Comparison of ENCODE assay signal across 9 cellular contexts in genomic region chr9:75147638-75148037, GRCh38.
DNase-seq lines count a peak whose midpoint lies in the region; ATAC-seq and TF ChIP-seq lines count a peak whose summit lies in the region.
"Had no signal": no experiment of that assay in that cellular context is flagged by ENCODE, and none has a peak within 500 bp of the region (broad histone marks: within the 10 kb centered on the region; RNA-seq: fewer than 3 reads in every experiment).

No MANE protein-coding gene starts in this region.

- H3K36me3 Mint-ChIP-seq in activated T-cell treated with anti-CD3 and anti-CD28 coated beads, Interleukin-2, amount 50 U/mL, for 24 hours (ENCODE audit: low read depth): peaks cover 75% of the 10 kb centered on the region
- H3K36me3 Mint-ChIP-seq in stimulated activated effector memory CD8-positive, alpha-beta T cell treated with anti-CD3 and anti-CD28 coated beads, Interleukin-12 subunit alpha, Interleukin-12 subunit beta, amount 100 ng/mL, for 72 hours: peaks cover 88% of the 10 kb centered on the region
- H3K36me3 Mint-ChIP-seq in nephron progenitor cell (ENCODE audit: low read depth): peaks cover 21% of the 10 kb centered on the region
- peaks cover 46% of the 10 kb centered on the region for H3K36me3 Mint-ChIP-seq in stimulated activated memory B cell treated with anti-CD40 and anti-IgM and Interleukin-4, amounts not matched to agents 10 μg/mL and 1 μg/mL and 100 μg/mL, for 72 hours

- H3K27ac Mint-ChIP-seq in activated T-cell treated with anti-CD3 and anti-CD28 coated beads, Interleukin-2, amount 50 U/mL, for 24 hours: peak overlapping the region; percentile 93
- peak overlapping the region; percentile 89 for H3K27ac Mint-ChIP-seq in stimulated activated effector memory CD8-positive, alpha-beta T cell treated with anti-CD3 and anti-CD28 coated beads, Interleukin-12 subunit alpha, Interleukin-12 subunit beta, amount 100 ng/mL, for 72 hours
- no peak overlapping the region for H3K27ac Mint-ChIP-seq in nephron progenitor cell
- H3K27ac Mint-ChIP-seq in stimulated activated memory B cell treated with anti-CD40 and anti-IgM and Interleukin-4, amounts not matched to agents 10 μg/mL and 1 μg/mL and 100 μg/mL, for 72 hours: no peak overlapping the region

- no peaks in the 10 kb centered on the region for H3K27me3 Mint-ChIP-seq in activated T-cell treated with anti-CD3 and anti-CD28 coated beads, Interleukin-2, amount 50 U/mL, for 24 hours
- no peaks in the 10 kb centered on the region for H3K27me3 Mint-ChIP-seq in nephron progenitor cell (ENCODE audit: low read depth, poor library complexity)
- H3K27me3 Mint-ChIP-seq in stimulated activated memory B cell treated with anti-CD40 and anti-IgM and Interleukin-4, amounts not matched to agents 10 μg/mL and 1 μg/mL and 100 μg/mL, for 72 hours: no peaks in the 10 kb centered on the region

- peak; percentile 65 for ATAC-seq in HG03565 (IDR thresholded peaks at IDR 0.05; ENCODE audit: unreplicated experiment)
- peak; percentile 57 for ATAC-seq in stimulated activated effector memory CD8-positive, alpha-beta T cell treated with anti-CD3 and anti-CD28 coated beads, Interleukin-12 subunit alpha, Interleukin-12 subunit beta, amount 100 ng/mL, for 72 hours
- no peak for ATAC-seq in stimulated activated memory B cell treated with anti-CD40 and anti-IgM and Interleukin-4, amounts not matched to agents 10 μg/mL and 1 μg/mL and 100 μg/mL, for 72 hours

- H3K4me1 ChIP-seq in adipocyte (ENCODE audit: control insufficient read depth, insufficient read depth, low read length): peaks cover 12% of the 10 kb centered on the region

- peaks cover 71% of the 10 kb centered on the region for H3K4me1 Mint-ChIP-seq in activated T-cell treated with anti-CD3 and anti-CD28 coated beads, Interleukin-2, amount 50 U/mL, for 24 hours (ENCODE audit: low read depth)
- peaks cover 72% of the 10 kb centered on the region for H3K4me1 Mint-ChIP-seq in stimulated activated effector memory CD8-positive, alpha-beta T cell treated with anti-CD3 and anti-CD28 coated beads, Interleukin-12 subunit alpha, Interleukin-12 subunit beta, amount 100 ng/mL, for 72 hours
- H3K4me1 Mint-ChIP-seq in nephron progenitor cell: peaks cover 23% of the 10 kb centered on the region
- H3K4me1 Mint-ChIP-seq in stimulated activated memory B cell treated with anti-CD40 and anti-IgM and Interleukin-4, amounts not matched to agents 10 μg/mL and 1 μg/mL and 100 μg/mL, for 72 hours: peaks cover 15% of the 10 kb centered on the region

- peaks cover 7% of the 10 kb centered on the region for H3K9me3 ChIP-seq in adipocyte (ENCODE audit: control insufficient read depth, low read length)

- TF ChIP-seq CTCF in nephron progenitor cell (IDR thresholded peaks at IDR 0.05): no peak

- H3K9ac ChIP-seq in adipocyte (ENCODE audit: low read length): no peak overlapping the region

- H3K4me3 ChIP-seq in adipocyte (ENCODE audit: low read length): no peak overlapping the region
- H3K4me3 ChIP-seq: skin epidermis had no signal

- H3K27me3 ChIP-seq in adipocyte (replicated peaks; ENCODE audit: control insufficient read depth, insufficient read depth, low read length): no peaks in the 10 kb centered on the region

- H3K4me3 Mint-ChIP-seq in activated T-cell treated with anti-CD3 and anti-CD28 coated beads, Interleukin-2, amount 50 U/mL, for 24 hours: peak overlapping the region; percentile 60
- H3K4me3 Mint-ChIP-seq in stimulated activated effector memory CD8-positive, alpha-beta T cell treated with anti-CD3 and anti-CD28 coated beads, Interleukin-12 subunit alpha, Interleukin-12 subunit beta, amount 100 ng/mL, for 72 hours: peak overlapping the region; percentile 52
- no peak overlapping the region for H3K4me3 Mint-ChIP-seq in nephron progenitor cell
- H3K4me3 Mint-ChIP-seq in stimulated activated memory B cell treated with anti-CD40 and anti-IgM and Interleukin-4, amounts not matched to agents 10 μg/mL and 1 μg/mL and 100 μg/mL, for 72 hours: no peak overlapping the region

- H3K36me3 ChIP-seq in adipocyte (ENCODE audit: control insufficient read depth, insufficient read depth, low read length, severe bottlenecking): peaks cover 47% of the 10 kb centered on the region

- H3K9me3 Mint-ChIP-seq in activated T-cell treated with anti-CD3 and anti-CD28 coated beads, Interleukin-2, amount 50 U/mL, for 24 hours: peaks cover 17% of the 10 kb centered on the region
- peaks cover 14% of the 10 kb centered on the region for H3K9me3 Mint-ChIP-seq in stimulated activated effector memory CD8-positive, alpha-beta T cell treated with anti-CD3 and anti-CD28 coated beads, Interleukin-12 subunit alpha, Interleukin-12 subunit beta, amount 100 ng/mL, for 72 hours
- peaks cover 18% of the 10 kb centered on the region for H3K9me3 Mint-ChIP-seq in nephron progenitor cell
- H3K9me3 Mint-ChIP-seq in stimulated activated memory B cell treated with anti-CD40 and anti-IgM and Interleukin-4, amounts not matched to agents 10 μg/mL and 1 μg/mL and 100 μg/mL, for 72 hours: peaks cover 10% of the 10 kb centered on the region

- DNase-seq in activated T-cell treated with anti-CD3 and anti-CD28 coated beads, Interleukin-2, amount 50 U/mL, for 24 hours: no peak
- no peak for DNase-seq in activated T-cell treated with anti-CD3 and anti-CD28 coated beads, Interleukin-2, amount 50 U/mL, for 1 hour
- DNase-seq in adipocyte (ENCODE audit: low read depth) (peak; percentile 9), nephron progenitor cell (no peak), NCI-H524 treated with DMSO at 0.1 percent for 48 hours (lab: John Stamatoyannopoulos, UW) (no peak)
- peak in 1 of 2 donors; percentile 49 for DNase-seq in stimulated activated effector memory CD8-positive, alpha-beta T cell treated with anti-CD3 and anti-CD28 coated beads, Interleukin-12 subunit alpha, Interleukin-12 subunit beta, amount 100 ng/mL, for 72 hours (ENCODE audit: low spot score in 2 of 2)

Comparison
In these comparisons a context has a peak if more than half of its experiments do, and no peak if none do; other contexts are left out.
1. H3K27ac Mint-ChIP-seq: peak in activated T-cell treated with anti-CD3 and anti-CD28 coated beads, Interleukin-2, amount 50 U/mL, for 24 hours (single experiment) and stimulated activated effector memory CD8-positive, alpha-beta T cell treated with anti-CD3 and anti-CD28 coated beads, Interleukin-12 subunit alpha, Interleukin-12 subunit beta, amount 100 ng/mL, for 72 hours (single experiment); none in nephron progenitor cell (single experiment) and stimulated activated memory B cell treated with anti-CD40 and anti-IgM and Interleukin-4, amounts not matched to agents 10 μg/mL and 1 μg/mL and 100 μg/mL, for 72 hours (single experiment).
2. H3K4me3 Mint-ChIP-seq: peak in activated T-cell treated with anti-CD3 and anti-CD28 coated beads, Interleukin-2, amount 50 U/mL, for 24 hours (single experiment) and stimulated activated effector memory CD8-positive, alpha-beta T cell treated with anti-CD3 and anti-CD28 coated beads, Interleukin-12 subunit alpha, Interleukin-12 subunit beta, amount 100 ng/mL, for 72 hours (single experiment); none in nephron progenitor cell (single experiment) and stimulated activated memory B cell treated with anti-CD40 and anti-IgM and Interleukin-4, amounts not matched to agents 10 μg/mL and 1 μg/mL and 100 μg/mL, for 72 hours (single experiment).